ENCODE assay signal across 8 cellular contexts in the genomic region with DNA sequence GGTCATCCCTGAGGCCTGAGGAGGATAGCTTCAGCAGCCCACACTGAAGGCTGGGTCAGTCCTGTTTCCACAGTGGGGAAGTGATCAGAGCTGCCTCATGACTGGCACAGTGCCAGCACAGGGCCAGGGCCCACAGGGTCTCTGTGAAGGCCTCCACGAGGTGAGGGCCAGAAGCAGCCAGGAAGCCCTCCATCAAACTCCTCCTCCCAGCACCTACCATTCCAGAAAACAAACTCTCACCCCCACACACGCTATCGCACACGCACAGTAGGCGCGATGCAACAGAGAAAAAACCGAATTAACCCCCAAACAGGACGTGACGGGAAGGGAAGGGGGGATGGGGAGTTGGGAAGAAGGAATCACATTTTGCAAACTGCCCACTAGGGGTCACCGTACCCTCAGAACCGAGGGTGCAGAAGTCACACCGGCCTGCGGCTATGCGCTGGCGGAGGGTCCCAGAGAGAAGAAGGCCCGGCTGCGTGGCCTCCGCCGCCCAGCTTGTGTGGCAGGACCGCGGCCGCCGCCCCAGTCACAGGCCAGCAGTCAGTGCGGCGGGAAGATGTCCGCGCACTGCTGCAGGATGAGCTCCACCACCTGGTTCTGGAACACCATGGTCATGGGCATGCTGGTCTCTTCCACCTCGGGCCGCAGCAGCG. TPM values are rescaled to one million over a fixed set of nuclear protein-coding genes. Genes with fewer than 3 reads are reported as not detected.
DNase-seq lines count a peak whose midpoint lies in the region; ATAC-seq, FAIRE-seq and TF ChIP-seq lines count a peak whose summit lies in the region.

No MANE protein-coding gene starts in this region.

- DNase-seq in ELR (ENCODE audit: low read depth) (peak; percentile 93), MG63 (peak; percentile 66), SW480 (ENCODE audit: low spot score) (peak; percentile 52), keratinocyte (ENCODE audit: low read depth, low spot score) (no peak)
- peak; percentile 23 for DNase-seq in central memory CD4-positive, alpha-beta T cell
- peak; percentile 52 for DNase-seq in stimulated activated CD4-positive, alpha-beta T cell treated with anti-CD3 and anti-CD28 coated beads, Interleukin-15, amount 100 ng/mL, for 24 hours

- H3K9ac ChIP-seq in keratinocyte (ENCODE audit: control insufficient read depth, extremely low read depth, insufficient read depth, low read length), result no peak overlapping the region

- no peaks in the 10 kb centered on the region for H3K9me1 ChIP-seq in keratinocyte (ENCODE audit: control insufficient read depth, extremely low read depth, insufficient read depth, low read length)

- dilution Hi-C loops in keratinocyte (cut with MboI; ENCODE audit: extremely low pct_ligation_motif_present, low sequenced_read_pairs), result no loop called here

- H3K9me3 ChIP-seq in MG63 (no peaks in the 10 kb centered on the region), keratinocyte (ENCODE audit: control insufficient read depth, low read depth, low read length) (no peaks in the 10 kb centered on the region)

- no peak for FAIRE-seq in keratinocyte (lab: Jason Lieb, UNC)

- no peaks in the 10 kb centered on the region for H3K4me1 ChIP-seq in keratinocyte (ENCODE audit: control insufficient read depth, extremely low read depth, insufficient read depth, low read length)

- H3K79me2 ChIP-seq in keratinocyte (ENCODE audit: control insufficient read depth, insufficient read depth, low read length), result no peaks in the 10 kb centered on the region

- peak; percentile 55 to 91 (median 61) for TF ChIP-seq CTCF in keratinocyte (optimal IDR thresholded peaks at IDR 0.05 in 1 of 3, IDR thresholded peaks at IDR 0.05 in 1 of 3, conservative IDR thresholded peaks at IDR 0.05 in 1 of 3; ENCODE audit: extremely low read depth in 1 of 3, insufficient read depth in 2 of 3, low read length in 3 of 3)

- H4K20me1 ChIP-seq in keratinocyte (ENCODE audit: control insufficient read depth, extremely low read depth, insufficient read depth, low read length), result no peaks in the 10 kb centered on the region

- H3K36me3 ChIP-seq in MG63 (no peaks in the 10 kb centered on the region), keratinocyte (ENCODE audit: control insufficient read depth in 2 of 2, extremely low read depth in 1 of 2, insufficient read depth in 2 of 2, low read length in 2 of 2) (peaks cover 12 to 25% of the 10 kb centered on the region in 2 experiments)

- H3K27me3 ChIP-seq in MG63 (no peaks in the 10 kb centered on the region), keratinocyte (ENCODE audit: control insufficient read depth, extremely low read depth, insufficient read depth, low read length) (no peaks in the 10 kb centered on the region)

- no peak overlapping the region for H2AFZ ChIP-seq in keratinocyte (ENCODE audit: control insufficient read depth, low read length)

- H3K27ac ChIP-seq in keratinocyte (ENCODE audit: control insufficient read depth, insufficient read depth, low read length), result no peak overlapping the region

- no peak overlapping the region for H3K4me2 ChIP-seq in keratinocyte (ENCODE audit: control insufficient read depth, extremely low read depth, insufficient read depth, low read depth, low read length)

- no peak for ATAC-seq in HG02938 (IDR thresholded peaks at IDR 0.05; ENCODE audit: unreplicated experiment)
- no peak for ATAC-seq in HG03520 (IDR thresholded peaks at IDR 0.05; ENCODE audit: unreplicated experiment)

- H3K4me3 ChIP-seq in MG63 (no peak overlapping the region), keratinocyte (ENCODE audit: control insufficient read depth in 2 of 3, extremely low read depth in 1 of 3, insufficient read depth in 2 of 3, low read depth in 1 of 3, low read length in 3 of 3) (no peak overlapping the region)

RNA-seq across cellular contexts. Expression of gene ARHGAP27, which starts 37.6 kb away (rescaled TPM):
- total RNA-seq in MG63 (2014; rRNA removed; shearing (Covaris generic); ENCODE audit: low replicate concordance), result 0.07 and 1.5 TPM in 2 replicates
- polyA plus RNA-seq in keratinocyte, result 13.2 to 37.4 TPM (median 14.4 TPM) in 3 replicates
- polyA plus RNA-seq in keratinocyte (2011; ENCODE audit: low read depth), result 13.8 TPM
- polyA plus RNA-seq in keratinocyte (2011; cell fraction: cytosol; rRNA removed), result 9.9 and 18.5 TPM in 2 replicates
- 70.1 and 88.7 TPM in 2 replicates for polyA plus RNA-seq in keratinocyte (2011; cell fraction: nucleus; rRNA removed)
- 16.6 and 34.7 TPM in 2 replicates for polyA plus RNA-seq in keratinocyte (2012; ENCODE audit: low replicate concordance)
- 16.5 to 25.6 TPM (median 18.3 TPM) in 3 replicates for polyA minus RNA-seq in keratinocyte
- 21.3 TPM for polyA minus RNA-seq in keratinocyte (2011; cell fraction: cytosol; rRNA and poly(A)+ RNA removed)
- polyA minus RNA-seq in keratinocyte (2011; cell fraction: nucleus; rRNA and poly(A)+ RNA removed), result 47.1 and 62.7 TPM in 2 replicates
